ENCODE assay signal across 34 cellular contexts in the genomic region with DNA sequence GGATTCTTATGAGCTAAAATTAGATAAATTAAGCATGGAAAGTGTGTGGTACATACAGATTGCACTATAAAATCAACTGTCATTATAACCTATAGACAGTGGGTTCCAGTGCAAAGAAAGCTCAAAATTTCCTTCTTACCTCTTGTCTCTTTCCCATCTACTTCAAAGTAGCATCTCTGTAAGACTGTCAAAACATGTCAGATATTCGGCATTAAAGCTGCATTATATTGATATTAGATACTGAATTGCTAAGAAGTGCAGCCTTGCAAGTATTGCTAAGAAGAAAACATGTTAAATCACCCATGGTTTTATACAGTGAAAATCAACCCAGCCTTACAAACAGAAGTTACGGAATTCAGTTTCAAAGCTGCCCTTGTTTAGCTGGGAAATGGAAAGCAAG.
"Had no signal": no experiment of that assay in that cellular context is flagged by ENCODE, and none has a peak within 500 bp of the region (broad histone marks: within the 10 kb centered on the region; RNA-seq: fewer than 3 reads in every experiment).

No MANE protein-coding gene starts in this region.

- H3K9ac ChIP-seq: KMS-11 had no signal

- DNase-seq: Karpas-422, Kasumi-1, MG63, MM.1S, MV-4-11, NCI-H1048, NCI-H1092, NCI-H1092 treated with DMSO at 0.1 percent for 48 hours, NCI-H1105, NCI-H1105 treated with DMSO at 0.1 percent for 48 hours, NCI-H1417, NCI-H1417 treated with DMSO at 0.1 percent for 48 hours, NCI-H1436, NCI-H1436 treated with DMSO at 0.1 percent for 48 hours, NCI-H146, NCI-H1694, NCI-H1694 treated with DMSO at 0.1 percent for 48 hours, NCI-H187, NCI-H187 treated with DMSO at 0.1 percent for 48 hours, NCI-H1930, NCI-H2029, NCI-H2029 treated with DMSO at 0.1 percent for 48 hours, NCI-H2081, NCI-H2081 treated with DMSO at 0.1 percent for 48 hours, NCI-H2107, NCI-H2171, NCI-H2171 treated with DMSO at 0.1 percent for 48 hours, NCI-H2227 treated with DMSO at 0.1 percent for 48 hours, NCI-H226, NCI-H345, NCI-H446, NCI-H446 treated with DMSO at 0.1 percent for 48 hours, NCI-H510A had no signal

- H3K4me2 ChIP-seq: KMS-11 had no signal

- H3K27me3 ChIP-seq: MG63 had no signal

- H3K9me3 ChIP-seq: MG63 had no signal

- H3K27ac ChIP-seq: KMS-11 had no signal

- H3K4me3 ChIP-seq: MG63 had no signal

- H3K36me3 ChIP-seq: MG63 had no signal
